In the genomic region with DNA sequence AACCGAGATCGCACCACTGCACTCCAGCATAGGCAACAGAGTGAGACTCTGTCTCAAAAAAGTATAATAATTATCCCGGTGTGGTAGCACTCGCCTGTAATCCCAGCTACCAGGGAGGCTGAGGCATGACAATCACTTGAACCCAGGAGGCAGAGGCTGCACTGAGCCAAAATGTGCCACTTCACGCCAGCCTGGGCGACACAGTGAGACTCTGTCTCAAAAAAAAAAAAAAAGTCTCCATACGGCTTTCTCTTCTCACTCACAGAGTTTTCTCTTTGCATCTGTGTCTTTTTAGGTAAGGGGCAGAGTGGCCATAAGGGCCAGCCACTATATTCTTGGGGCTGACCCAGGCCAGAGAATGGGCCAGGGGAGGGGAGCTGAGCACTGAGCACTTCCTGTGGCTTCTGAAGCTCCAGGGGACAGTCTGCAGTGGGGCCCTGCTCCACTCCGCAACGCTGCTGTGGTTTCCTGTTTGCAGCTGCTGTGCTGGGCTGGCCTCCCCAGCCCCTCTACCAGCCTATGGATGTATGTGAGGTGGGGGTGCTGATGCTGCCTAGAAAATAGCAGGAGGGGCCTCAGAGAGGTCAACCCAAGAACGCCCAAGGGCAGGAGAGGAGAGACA, we compare ENCODE assay signal across 8 cellular contexts. TPM values are rescaled to one million over a fixed set of nuclear protein-coding genes. Genes with fewer than 3 reads are reported as not detected.
DNase-seq lines count a peak whose midpoint lies in the region; ATAC-seq and TF ChIP-seq lines count a peak whose summit lies in the region.

No MANE protein-coding gene starts in this region.

- H3K27ac Mint-ChIP-seq in activated naive CD8-positive, alpha-beta T cell treated with anti-CD3 and anti-CD28 coated beads, Interleukin-2, amount 50 U/mL, for 24 hours: peak overlapping the region; percentile 92
- no peak overlapping the region for H3K27ac Mint-ChIP-seq in glutamatergic neuron (ENCODE audit: unreplicated experiment)

- peak overlapping the region; percentile 61 for H3K4me3 Mint-ChIP-seq in activated naive CD8-positive, alpha-beta T cell treated with anti-CD3 and anti-CD28 coated beads, Interleukin-2, amount 50 U/mL, for 24 hours
- no peak overlapping the region for H3K4me3 Mint-ChIP-seq in glutamatergic neuron (ENCODE audit: unreplicated experiment)

- H3K9me3 ChIP-seq in SK-N-MC (ENCODE audit: low read depth, low read length): no peaks in the 10 kb centered on the region

- H3K27me3 ChIP-seq in foreskin keratinocyte: no peaks in the 10 kb centered on the region

- TF ChIP-seq CTCF in foreskin keratinocyte (conservative IDR thresholded peaks at IDR 0.05) (no peak), glutamatergic neuron (IDR thresholded peaks at IDR 0.05; ENCODE audit: partially characterized antibody, unreplicated experiment) (no peak)

- peaks cover 41% of the 10 kb centered on the region for H3K4me1 Mint-ChIP-seq in activated naive CD8-positive, alpha-beta T cell treated with anti-CD3 and anti-CD28 coated beads, Interleukin-2, amount 50 U/mL, for 24 hours
- H3K4me1 Mint-ChIP-seq in glutamatergic neuron (ENCODE audit: low read depth, unreplicated experiment): no peaks in the 10 kb centered on the region

- peaks cover 49% of the 10 kb centered on the region for H3K36me3 Mint-ChIP-seq in activated naive CD8-positive, alpha-beta T cell treated with anti-CD3 and anti-CD28 coated beads, Interleukin-2, amount 50 U/mL, for 24 hours (ENCODE audit: low read depth)
- H3K36me3 Mint-ChIP-seq in glutamatergic neuron (ENCODE audit: unreplicated experiment): no peaks in the 10 kb centered on the region

- no peaks in the 10 kb centered on the region for H3K27me3 Mint-ChIP-seq in activated naive CD8-positive, alpha-beta T cell treated with anti-CD3 and anti-CD28 coated beads, Interleukin-2, amount 50 U/mL, for 24 hours
- peaks cover 5% of the 10 kb centered on the region for H3K27me3 Mint-ChIP-seq in glutamatergic neuron (ENCODE audit: unreplicated experiment)

- H3K9me3 Mint-ChIP-seq in activated naive CD8-positive, alpha-beta T cell treated with anti-CD3 and anti-CD28 coated beads, Interleukin-2, amount 50 U/mL, for 24 hours: no peaks in the 10 kb centered on the region
- no peaks in the 10 kb centered on the region for H3K9me3 Mint-ChIP-seq in glutamatergic neuron (ENCODE audit: unreplicated experiment)

- peak overlapping the region; percentile 20 for H3K9ac ChIP-seq in SK-N-MC (ENCODE audit: insufficient read length)

- H3K36me3 ChIP-seq in SK-N-MC (ENCODE audit: insufficient read depth, low read length): no peaks in the 10 kb centered on the region

- ATAC-seq in GM21576 (IDR thresholded peaks at IDR 0.05; ENCODE audit: unreplicated experiment): peak; percentile 53
- ATAC-seq in activated naive CD8-positive, alpha-beta T cell treated with anti-CD3 and anti-CD28 coated beads, Interleukin-2, amount 50 U/mL, for 24 hours: peak; percentile 87
- no peak for ATAC-seq in HG03280 (IDR thresholded peaks at IDR 0.05; ENCODE audit: unreplicated experiment)
- ATAC-seq in foreskin keratinocyte: no peak
- ATAC-seq in HG03378 (IDR thresholded peaks at IDR 0.05; ENCODE audit: unreplicated experiment): no peak

- H3K4me1 ChIP-seq in foreskin keratinocyte: no peaks in the 10 kb centered on the region

- H3K27ac ChIP-seq in SK-N-MC: 0 out of 2 replicates have a peak overlapping the region, but pooled peaks have one; percentile 25
- no peak overlapping the region for H3K27ac ChIP-seq in foreskin keratinocyte

- H3K4me3 ChIP-seq in SK-N-MC: no peak overlapping the region; the same call in 1 of the 2 replicates

- DNase-seq in SK-N-MC (ENCODE audit: low read depth, low spot score): no peak
- peak; percentile 54 for DNase-seq in activated naive CD8-positive, alpha-beta T cell treated with anti-CD3 and anti-CD28 coated beads, Interleukin-2, amount 50 U/mL, for 24 hours
- DNase-seq in stimulated activated CD8-positive, alpha-beta memory T cell treated with anti-CD3 and anti-CD28 coated beads, Interleukin-7, amount 100 ng/mL, for 48 hours (ENCODE audit: extremely low read depth in 1 of 2, low read depth in 1 of 2): peak; percentile 23 to 29
- no peak for DNase-seq in foreskin keratinocyte
- DNase-seq in glutamatergic neuron: no peak

RNA-seq across cellular contexts. Expression of a gene that starts 16.2 kb away (rescaled TPM):
- not detected in 2 replicates for total RNA-seq in foreskin keratinocyte
- polyA plus RNA-seq in foreskin keratinocyte: 0.03 TPM in 1 of 2 replicates, not detected in the other
- total RNA-seq in glutamatergic neuron (ENCODE audit: unreplicated experiment): not detected

RNA-seq across cellular contexts. Expression of a gene that starts 24.3 kb away (rescaled TPM):
- total RNA-seq in foreskin keratinocyte (109 and 111 TPM in 2 replicates), glutamatergic neuron (ENCODE audit: unreplicated experiment) (48.9 TPM)
- 137 and 147 TPM in 2 replicates for polyA plus RNA-seq in foreskin keratinocyte

RNA-seq across cellular contexts. Expression of a gene that starts 56.4 kb away (rescaled TPM):
- 15.3 and 16.3 TPM in 2 replicates for total RNA-seq in foreskin keratinocyte
- 9.6 and 11.0 TPM in 2 replicates for polyA plus RNA-seq in foreskin keratinocyte
- 10.1 TPM for total RNA-seq in glutamatergic neuron (ENCODE audit: unreplicated experiment)

Comparison
In these comparisons a context has a peak if more than half of its experiments do, and no peak if none do; other contexts are left out.
1. ATAC-seq: peak in GM21576 (single experiment) and activated naive CD8-positive, alpha-beta T cell treated with anti-CD3 and anti-CD28 coated beads, Interleukin-2, amount 50 U/mL, for 24 hours (single experiment); none in HG03280 (single experiment), foreskin keratinocyte (single experiment) and HG03378 (single experiment).
2. DNase-seq: peak in activated naive CD8-positive, alpha-beta T cell treated with anti-CD3 and anti-CD28 coated beads, Interleukin-2, amount 50 U/mL, for 24 hours (single experiment) and stimulated activated CD8-positive, alpha-beta memory T cell treated with anti-CD3 and anti-CD28 coated beads, Interleukin-7, amount 100 ng/mL, for 48 hours (2 of 2); none in SK-N-MC (single experiment), foreskin keratinocyte (0 of 2) and glutamatergic neuron (single experiment).